In genomic region chr9:25543806-25544205, GRCh38 we compare ENCODE assay signal across 7 cellular contexts.
"Had no signal": no experiment of that assay in that cellular context is flagged by ENCODE, and none has a peak within 500 bp of the region (broad histone marks: within the 10 kb centered on the region; RNA-seq: fewer than 3 reads in every experiment).

No MANE protein-coding gene starts in this region.

- H3K27ac ChIP-seq: HL-60, KMS-11 had no signal

- DNase-seq: IMR-90, KBM-7, KG1 had no signal

- ATAC-seq: HepG2, K562 had no signal

- H3K9ac ChIP-seq: KMS-11 had no signal

- H3K4me2 ChIP-seq: KMS-11 had no signal

- H3K4me3 ChIP-seq: K562 had no signal
